In genomic region chr15:101409621-101410020, GRCh38 we compare ENCODE assay signal across 23 cellular contexts.
DNase-seq lines count a peak whose midpoint lies in the region; ATAC-seq and TF ChIP-seq lines count a peak whose summit lies in the region.
"Had no signal": no experiment of that assay in that cellular context is flagged by ENCODE, and none has a peak within 500 bp of the region (broad histone marks: within the 10 kb centered on the region; RNA-seq: fewer than 3 reads in every experiment).

No MANE protein-coding gene starts in this region.

- H3K4me1 ChIP-seq in stomach: no peaks in the 10 kb centered on the region
- H3K4me1 ChIP-seq: A549, BE2C had no signal

- no peak for ATAC-seq in activated CD8-positive, alpha-beta memory T cell treated with anti-CD3 and anti-CD28 coated beads, Interleukin-2, amount 10 ng/mL, durations not matched to agents 7 days and 5 days
- ATAC-seq: A549, GM12878 had no signal

- CTCF ChIA-PET in activated CD8-positive, alpha-beta memory T cell treated with anti-CD3 and anti-CD28 coated beads, Interleukin-2, amount 10 ng/mL, durations not matched to agents 7 days and 5 days (lab: Charles Lee): no interaction called here

- H3K27ac ChIP-seq in coronary artery: no peak overlapping the region
- H3K27ac ChIP-seq in stomach: no peak overlapping the region
- H3K27ac ChIP-seq: A549; BLaER1 treated with 17β-estradiol and CSF1 and Interleukin-3, amounts not matched to agents 10 nM and 100 nM; GM23248 had no signal

- H3K4me3 ChIP-seq in coronary artery (no peak overlapping the region), stomach (no peak overlapping the region)
- H3K4me3 ChIP-seq: A549; BLaER1 treated with 17β-estradiol and CSF1 and Interleukin-3, amounts not matched to agents 10 nM and 100 nM; GM12878; GM23248 had no signal

- no peaks in the 10 kb centered on the region for H3K36me3 ChIP-seq in stomach
- H3K36me3 ChIP-seq: BE2C; BLaER1 treated with 17β-estradiol and CSF1 and Interleukin-3, amounts not matched to agents 10 nM and 100 nM had no signal

- intact Hi-C loops in stomach (cut with DNase I; ENCODE audit: low total_unique reads): no loop called here
- intact Hi-C loops in CD14-positive monocyte (cut with micrococcal nuclease): no loop called here

- H3K4me1 Mint-ChIP-seq in activated CD8-positive, alpha-beta memory T cell treated with anti-CD3 and anti-CD28 coated beads, Interleukin-2, amount 10 ng/mL, durations not matched to agents 7 days and 5 days: peaks cover 2% of the 10 kb centered on the region
- peaks cover 2% of the 10 kb centered on the region for H3K4me1 Mint-ChIP-seq in CD14-positive monocyte
- H3K4me1 Mint-ChIP-seq: CD4-positive, alpha-beta memory T cell had no signal

- no peaks in the 10 kb centered on the region for H3K9me3 Mint-ChIP-seq in activated CD8-positive, alpha-beta memory T cell treated with anti-CD3 and anti-CD28 coated beads, Interleukin-2, amount 10 ng/mL, durations not matched to agents 7 days and 5 days (ENCODE audit: low read depth)
- H3K9me3 Mint-ChIP-seq in CD14-positive monocyte: no peaks in the 10 kb centered on the region
- H3K9me3 Mint-ChIP-seq: CD4-positive, alpha-beta memory T cell had no signal

- TF ChIP-seq EP300 in stomach (IDR thresholded peaks at IDR 0.05): no peak

- H3K27me3 ChIP-seq in stomach: no peaks in the 10 kb centered on the region
- H3K27me3 ChIP-seq: BE2C had no signal

- peak; percentile 37 for DNase-seq in activated CD8-positive, alpha-beta memory T cell treated with anti-CD3 and anti-CD28 coated beads, Interleukin-2, amount 10 ng/mL, durations not matched to agents 7 days and 5 days
- no peak for DNase-seq in activated CD8-positive, alpha-beta memory T cell treated with anti-CD3 and anti-CD28 coated beads, Interleukin-2, amount 50 U/mL, for 4 hours
- DNase-seq in coronary artery (ENCODE audit: low spot score) (peak; percentile 43), stomach (peak; percentile 14), DMS153 (lab: John Stamatoyannopoulos, UW) (no peak), Kasumi-1 (lab: John Stamatoyannopoulos, UW) (no peak), CD14-positive monocyte (ENCODE audit: low spot score) (no peak)
- DNase-seq: 8988T; ACHN; AML-193; BE2C; Calu3; CD4-positive, alpha-beta memory T cell; COR-L47; DMS79; EL; GDM1; GM23248; H7; HCEC 1CT had no signal

- TF ChIP-seq POLR2A in stomach (IDR thresholded peaks at IDR 0.05): no peak

- peaks cover 13% of the 10 kb centered on the region for H3K27me3 Mint-ChIP-seq in activated CD8-positive, alpha-beta memory T cell treated with anti-CD3 and anti-CD28 coated beads, Interleukin-2, amount 10 ng/mL, durations not matched to agents 7 days and 5 days
- peaks cover 1 to 15% (median 8%) of the 10 kb centered on the region in 3 donors for H3K27me3 Mint-ChIP-seq in CD14-positive monocyte (ENCODE audit: low read depth in 3 of 3)

- H3K9me3 ChIP-seq in stomach: no peaks in the 10 kb centered on the region
- H3K9me3 ChIP-seq: A549; BE2C; BLaER1 treated with 17β-estradiol and CSF1 and Interleukin-3, amounts not matched to agents 10 nM and 100 nM had no signal

- 86 to 98% (median 91%) methylated on average over 4 of the region's 4 CpGs for WGBS in stomach, 5 donors

- no peak for TF ChIP-seq CTCF in coronary artery (IDR thresholded peaks at IDR 0.05)
- no peak for TF ChIP-seq CTCF in stomach (IDR thresholded peaks at IDR 0.05)
- TF ChIP-seq CTCF in CD14-positive monocyte (IDR thresholded peaks at IDR 0.05): no peak

- no peaks in the 10 kb centered on the region for H3K36me3 Mint-ChIP-seq in activated CD8-positive, alpha-beta memory T cell treated with anti-CD3 and anti-CD28 coated beads, Interleukin-2, amount 10 ng/mL, durations not matched to agents 7 days and 5 days
- H3K36me3 Mint-ChIP-seq in CD14-positive monocyte: no peaks in the 10 kb centered on the region
- H3K36me3 Mint-ChIP-seq: CD4-positive, alpha-beta memory T cell had no signal

- no peak overlapping the region for H3K27ac Mint-ChIP-seq in activated CD8-positive, alpha-beta memory T cell treated with anti-CD3 and anti-CD28 coated beads, Interleukin-2, amount 10 ng/mL, durations not matched to agents 7 days and 5 days
- no peak overlapping the region for H3K27ac Mint-ChIP-seq in CD14-positive monocyte

- H3K4me3 Mint-ChIP-seq in activated CD8-positive, alpha-beta memory T cell treated with anti-CD3 and anti-CD28 coated beads, Interleukin-2, amount 10 ng/mL, durations not matched to agents 7 days and 5 days: no peak overlapping the region
- no peak overlapping the region for H3K4me3 Mint-ChIP-seq in CD14-positive monocyte
- H3K4me3 Mint-ChIP-seq: CD4-positive, alpha-beta memory T cell had no signal

Comparison
In these comparisons a context has a peak if more than half of its experiments do, and no peak if none do; other contexts are left out.
1. DNase-seq: peak in activated CD8-positive, alpha-beta memory T cell treated with anti-CD3 and anti-CD28 coated beads, Interleukin-2, amount 10 ng/mL, durations not matched to agents 7 days and 5 days (single experiment), coronary artery (single experiment) and stomach (single experiment); none in activated CD8-positive, alpha-beta memory T cell treated with anti-CD3 and anti-CD28 coated beads, Interleukin-2, amount 50 U/mL, for 4 hours (single experiment), DMS153 (single experiment), Kasumi-1 (0 of 2) and CD14-positive monocyte (single experiment).